ENCODE assay signal across 24 cellular contexts in the genomic region with DNA sequence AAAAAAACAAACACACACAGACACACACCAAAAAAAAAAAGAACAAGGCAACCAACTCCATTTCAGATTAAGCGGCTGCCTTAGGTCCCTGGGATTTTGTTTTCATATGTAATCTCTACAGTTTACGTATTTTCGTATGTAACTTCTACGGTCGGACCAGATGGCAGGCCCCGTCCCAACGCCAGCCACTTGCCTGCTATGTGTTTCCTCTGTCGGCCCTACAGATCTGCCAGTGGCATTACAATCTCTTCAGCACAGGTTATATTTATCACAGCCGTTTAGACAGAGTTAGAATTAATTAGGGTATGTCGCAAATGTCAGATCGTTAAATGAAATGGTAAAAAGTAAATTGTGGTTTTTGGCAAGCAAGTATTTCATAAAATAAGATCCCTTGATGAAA.
A peak's percentile ranks its signal among the peaks of the same experiment; 100 is the strongest.
DNase-seq lines count a peak whose midpoint lies in the region; ATAC-seq, FAIRE-seq and TF ChIP-seq lines count a peak whose summit lies in the region.
"Had no signal": no experiment of that assay in that cellular context is flagged by ENCODE, and none has a peak within 500 bp of the region (broad histone marks: within the 10 kb centered on the region; RNA-seq: fewer than 3 reads in every experiment).

No MANE protein-coding gene starts in this region.

- H3K4me3 ChIP-seq in left ventricle myocardium inferior (no peak overlapping the region), kidney (ENCODE audit: low read length in 2 of 2) (no peak overlapping the region), adrenal gland (no peak overlapping the region), pancreas (no peak overlapping the region)
- H3K4me3 ChIP-seq: A549; BLaER1 treated with 17β-estradiol and CSF1 and Interleukin-3, amounts not matched to agents 10 nM and 100 nM; SK-N-MC had no signal

- no peaks in the 10 kb centered on the region for H3K9me3 ChIP-seq in left ventricle myocardium inferior (replicated peaks)
- H3K9me3 ChIP-seq in kidney (ENCODE audit: control insufficient read depth in 1 of 2, low read length in 2 of 2): no peaks in the 10 kb centered on the region
- H3K9me3 ChIP-seq in adrenal gland (replicated peaks in 1 of 3): no peaks in the 10 kb centered on the region
- no peaks in the 10 kb centered on the region for H3K9me3 ChIP-seq in pancreas
- H3K9me3 ChIP-seq: A549; BLaER1 treated with 17β-estradiol and CSF1 and Interleukin-3, amounts not matched to agents 10 nM and 100 nM had no signal

- H3K27me3 ChIP-seq in left ventricle myocardium inferior (ENCODE audit: low read depth): no peaks in the 10 kb centered on the region
- no peaks in the 10 kb centered on the region for H3K27me3 ChIP-seq in adrenal gland
- no peaks in the 10 kb centered on the region for H3K27me3 ChIP-seq in pancreas

- TF ChIP-seq CTCF in left ventricle myocardium inferior (IDR thresholded peaks at IDR 0.05; ENCODE audit: borderline replicate concordance) (no peak), kidney (IDR thresholded peaks at IDR 0.05; ENCODE audit: borderline replicate concordance, extremely low read depth, insufficient read depth) (no peak), adrenal gland (IDR thresholded peaks at IDR 0.05) (no peak), pancreas (IDR thresholded peaks at IDR 0.05) (no peak)

- FAIRE-seq in kidney (lab: Jason Lieb, UNC) (no peak), pancreas (lab: Jason Lieb, UNC) (no peak)
- FAIRE-seq: A549, D721Med, GM19239, H54 had no signal

- H3K9ac ChIP-seq in kidney (ENCODE audit: low read length in 2 of 2): no peak overlapping the region
- H3K9ac ChIP-seq: BLaER1 treated with 17β-estradiol and CSF1 and Interleukin-3, amounts not matched to agents 10 nM and 100 nM; KMS-11 had no signal

- peak; percentile 30 for DNase-seq in Right ventricle myocardium superior
- no peak for DNase-seq in left ventricle myocardium inferior
- DNase-seq in NOMO-1 treated with DMSO at 0.1 percent for 48 hours (lab: John Stamatoyannopoulos, UW; ENCODE audit: unreplicated experiment): peak; percentile 89
- peak; percentile 27 for DNase-seq in kidney
- DNase-seq in adrenal gland: no peak
- no peak for DNase-seq in pancreas
- DNase-seq in NCI-H1694 (lab: John Stamatoyannopoulos, UW): no peak
- DNase-seq: AML-193; CD4-positive, alpha-beta T cell; IMR-90; NCI-H1417; NCI-H1694 treated with DMSO at 0.1 percent for 48 hours; NCI-H2081; NCI-H2227 treated with DMSO at 0.1 percent for 48 hours; NCI-H526 treated with DMSO at 0.1 percent for 48 hours; RPMI8226; SHP77 had no signal

- H3K4me1 ChIP-seq in left ventricle myocardium inferior: peaks cover 10% of the 10 kb centered on the region
- H3K4me1 ChIP-seq in kidney (ENCODE audit: control insufficient read depth in 1 of 2, insufficient read depth in 1 of 2, low read depth in 1 of 2, low read length in 2 of 2): peaks cover 0 to 9% of the 10 kb centered on the region in 2 donors
- H3K4me1 ChIP-seq in adrenal gland (replicated peaks in 1 of 2): peaks cover 0 to 8% of the 10 kb centered on the region in 2 donors
- H3K4me1 ChIP-seq in pancreas: no peaks in the 10 kb centered on the region

- no peak for ATAC-seq in Right ventricle myocardium superior (ENCODE audit: poor library complexity)
- ATAC-seq in pancreas: no peak
- ATAC-seq: A549 had no signal

- H3K27ac ChIP-seq in left ventricle myocardium inferior (replicated peaks): no peak overlapping the region
- no peak overlapping the region for H3K27ac ChIP-seq in kidney (ENCODE audit: low read depth in 2 of 2, low read length in 2 of 2)
- no peak overlapping the region for H3K27ac ChIP-seq in adrenal gland
- no peak overlapping the region for H3K27ac ChIP-seq in pancreas
- H3K27ac ChIP-seq: A549; BLaER1 treated with 17β-estradiol and CSF1 and Interleukin-3, amounts not matched to agents 10 nM and 100 nM; KMS-11; SK-N-MC had no signal

- no peaks in the 10 kb centered on the region for H3K36me3 ChIP-seq in left ventricle myocardium inferior
- no peaks in the 10 kb centered on the region for H3K36me3 ChIP-seq in kidney (ENCODE audit: control insufficient read depth in 1 of 2, insufficient read depth in 2 of 2, low read length in 2 of 2)
- H3K36me3 ChIP-seq in adrenal gland (replicated peaks in 1 of 2): no peaks in the 10 kb centered on the region
- no peaks in the 10 kb centered on the region for H3K36me3 ChIP-seq in pancreas
- H3K36me3 ChIP-seq: BLaER1 treated with 17β-estradiol and CSF1 and Interleukin-3, amounts not matched to agents 10 nM and 100 nM had no signal

- intact Hi-C loops in Right ventricle myocardium superior (cut with DNase I) (no loop called here), left ventricle myocardium inferior (cut with micrococcal nuclease) (no loop called here), kidney (cut with DNase I) (no loop called here), adrenal gland (cut with DNase I) (no loop called here), pancreas (cut with DNase I) (loop anchor here in 1 of 3 donors (10.0 kb wide), 1 partner anchor 439 kb away; no protein-coding TSS in a partner anchor)

- 77 to 82% (median 80%) methylated on average over 11 of the region's 11 CpGs for WGBS in adrenal gland, 4 donors
- 59 to 60% methylated on average over 11 of the region's 11 CpGs for WGBS in pancreas, 2 donors

- no peak for TF ChIP-seq POLR2A in adrenal gland (IDR thresholded peaks at IDR 0.05)

Comparison
In these comparisons a context has a peak if more than half of its experiments do, and no peak if none do; other contexts are left out.
1. DNase-seq: peak in Right ventricle myocardium superior (single experiment), NOMO-1 treated with DMSO at 0.1 percent for 48 hours (single experiment) and kidney (single experiment); none in left ventricle myocardium inferior (single experiment), adrenal gland (0 of 7), pancreas (0 of 6) and NCI-H1694 (single experiment).